Comparison of ENCODE assay signal across 1 cellular context in the genomic region with DNA sequence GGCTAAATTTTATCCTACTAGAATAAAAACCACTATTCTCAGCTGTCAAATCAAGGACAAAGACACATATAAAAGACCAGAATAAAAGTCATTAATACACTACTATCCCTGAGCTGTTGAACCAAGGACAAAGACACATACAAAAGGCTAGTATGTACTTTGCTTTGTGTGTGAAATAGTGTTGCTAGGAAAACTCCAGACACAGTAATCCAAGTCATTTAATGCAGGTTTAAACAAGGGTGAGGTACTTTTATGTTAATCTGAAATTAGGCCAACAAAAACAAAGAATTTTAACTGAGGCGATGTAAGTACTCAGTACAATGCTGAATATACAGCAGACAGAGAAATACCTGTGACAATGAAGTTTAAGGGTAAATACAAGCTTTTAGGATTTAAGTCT.
TF ChIP-seq lines count a peak whose summit lies in the region.

No MANE protein-coding gene starts in this region.

TF ChIP-seq in SK-N-SH, 30 proteins besides CTCF, POLR2A, EP300 and RAD21 (continued from another document):
- TF ChIP-seq MEF2A (IDR thresholded peaks at IDR 0.05; ENCODE audit: borderline replicate concordance, low read depth) (no peak), USF2 (IDR thresholded peaks at IDR 0.05; ENCODE audit: borderline replicate concordance, low read depth, low read length) (no peak), FOXM1 (IDR thresholded peaks at IDR 0.05; ENCODE audit: low read depth) (no peak), EZH2phosphoT487 (IDR thresholded peaks at IDR 0.05; ENCODE audit: borderline replicate concordance, low read depth) (no peak), TAF1 (IDR thresholded peaks at IDR 0.05; ENCODE audit: borderline replicate concordance, low read depth, low read length) (no peak), ZBTB33 (IDR thresholded peaks at IDR 0.05; ENCODE audit: borderline replicate concordance, low read depth) (no peak), RXRA (IDR thresholded peaks at IDR 0.05; ENCODE audit: borderline replicate concordance, low read depth) (no peak), ELF1 (IDR thresholded peaks at IDR 0.05) (no peak), RFX5 (IDR thresholded peaks at IDR 0.05; ENCODE audit: low read length) (no peak), FOSL2 (IDR thresholded peaks at IDR 0.05; ENCODE audit: borderline replicate concordance, low read depth) (no peak)
- TF ChIP-seq, protein P1, sequence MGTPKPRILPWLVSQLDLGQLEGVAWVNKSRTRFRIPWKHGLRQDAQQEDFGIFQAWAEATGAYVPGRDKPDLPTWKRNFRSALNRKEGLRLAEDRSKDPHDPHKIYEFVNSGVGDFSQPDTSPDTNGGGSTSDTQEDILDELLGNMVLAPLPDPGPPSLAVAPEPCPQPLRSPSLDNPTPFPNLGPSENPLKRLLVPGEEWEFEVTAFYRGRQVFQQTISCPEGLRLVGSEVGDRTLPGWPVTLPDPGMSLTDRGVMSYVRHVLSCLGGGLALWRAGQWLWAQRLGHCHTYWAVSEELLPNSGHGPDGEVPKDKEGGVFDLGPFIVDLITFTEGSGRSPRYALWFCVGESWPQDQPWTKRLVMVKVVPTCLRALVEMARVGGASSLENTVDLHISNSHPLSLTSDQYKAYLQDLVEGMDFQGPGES (IDR thresholded peaks at IDR 0.05; ENCODE audit: low read depth, low read length) = no peak
